Comparison of ENCODE assay signal across 9 cellular contexts in the genomic region with DNA sequence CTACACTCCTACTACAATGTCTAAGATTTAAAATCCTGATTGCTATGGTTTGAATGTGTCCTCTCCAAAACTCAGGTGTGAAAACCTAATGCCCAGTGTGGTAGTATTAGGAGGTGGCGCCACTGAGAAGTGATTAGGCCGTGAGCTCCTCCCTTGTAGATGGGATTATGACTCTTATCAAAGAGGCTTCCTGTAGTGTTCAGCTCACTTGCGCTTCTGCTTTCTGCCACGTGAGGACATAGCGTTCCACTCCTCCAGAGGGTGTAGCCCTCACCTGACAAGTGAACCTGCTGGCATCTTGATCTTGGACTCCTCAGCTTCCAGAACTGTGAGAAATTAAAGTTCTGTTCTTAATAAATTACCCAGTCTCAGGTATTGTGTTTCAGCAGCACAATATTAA. TPM values are rescaled to one million over a fixed set of nuclear protein-coding genes. Genes with fewer than 3 reads are reported as not detected.
DNase-seq lines count a peak whose midpoint lies in the region; ATAC-seq and TF ChIP-seq lines count a peak whose summit lies in the region.
"Had no signal": no experiment of that assay in that cellular context is flagged by ENCODE, and none has a peak within 500 bp of the region (broad histone marks: within the 10 kb centered on the region; RNA-seq: fewer than 3 reads in every experiment).

No MANE protein-coding gene starts in this region.

- no peaks in the 10 kb centered on the region for H3K79me2 ChIP-seq in DND-41 (ENCODE audit: insufficient read depth, low read length)

- H3K4me3 Mint-ChIP-seq in nephron progenitor cell = no peak overlapping the region

- peaks cover 4% of the 10 kb centered on the region for H3K27me3 ChIP-seq in DND-41 (ENCODE audit: insufficient read depth, low read length, poor library complexity)

- H3K9ac ChIP-seq in DND-41 (ENCODE audit: low read depth, low read length) = no peak overlapping the region

- H2AFZ ChIP-seq in DND-41 (ENCODE audit: low read depth, low read length) = no peak overlapping the region

- TF ChIP-seq CTCF in DND-41 (IDR thresholded peaks at IDR 0.05; ENCODE audit: borderline replicate concordance, extremely low read depth, low read length, poor library complexity, severe bottlenecking) (peak; percentile 21), nephron progenitor cell (IDR thresholded peaks at IDR 0.05) (no peak)

- ATAC-seq in DND-41 (ENCODE audit: insufficient read depth, low read depth) = no peak
- peak; percentile 46 for ATAC-seq in HG02610 (IDR thresholded peaks at IDR 0.05; ENCODE audit: unreplicated experiment)
- ATAC-seq in GM18873 (IDR thresholded peaks at IDR 0.05; ENCODE audit: low FRiP score, unreplicated experiment) = no peak

- H3K9me3 Mint-ChIP-seq in nephron progenitor cell = peaks cover 4% of the 10 kb centered on the region

- no peak for DNase-seq in DND-41
- DNase-seq in SW480 (ENCODE audit: low spot score) = peak; percentile 75
- peak; percentile 45 for DNase-seq in iPS-NIHi11 (ENCODE audit: low spot score)
- DNase-seq in SK-N-DZ (ENCODE audit: low spot score) = no peak
- no peak for DNase-seq in NCI-H2107 treated with DMSO at 0.1 percent for 48 hours (lab: John Stamatoyannopoulos, UW; ENCODE audit: unreplicated experiment)
- no peak for DNase-seq in nephron progenitor cell

- H3K4me1 Mint-ChIP-seq in nephron progenitor cell = peaks cover 8% of the 10 kb centered on the region

- H3K36me3 ChIP-seq in DND-41 (ENCODE audit: insufficient read depth, low read length) = no peaks in the 10 kb centered on the region
- H3K36me3 ChIP-seq: cardiac muscle cell had no signal

- no peak overlapping the region for H3K27ac Mint-ChIP-seq in nephron progenitor cell

- no peak overlapping the region for H3K4me3 ChIP-seq in DND-41 (ENCODE audit: low read depth in 1 of 2, low read length in 2 of 2)
- H3K4me3 ChIP-seq: cardiac muscle cell had no signal

- no peak overlapping the region for H3K4me2 ChIP-seq in DND-41 (ENCODE audit: insufficient read depth, low read length)

- no peaks in the 10 kb centered on the region for H3K36me3 Mint-ChIP-seq in nephron progenitor cell (ENCODE audit: low read depth)

- no peaks in the 10 kb centered on the region for H3K9me3 ChIP-seq in DND-41 (ENCODE audit: insufficient read depth, low read length, severe bottlenecking)

- H3K27ac ChIP-seq in DND-41 (ENCODE audit: low read length) = no peak overlapping the region
- H3K27ac ChIP-seq: cardiac muscle cell had no signal

- H3K4me1 ChIP-seq in DND-41 (ENCODE audit: insufficient read depth, low read length) = no peaks in the 10 kb centered on the region

- H4K20me1 ChIP-seq in DND-41 (ENCODE audit: insufficient read depth, low read length) = no peaks in the 10 kb centered on the region

- H3K27me3 Mint-ChIP-seq in nephron progenitor cell (ENCODE audit: low read depth, poor library complexity) = peaks cover 3% of the 10 kb centered on the region

RNA-seq across cellular contexts. Expression of gene WHRN, which starts 33.0 kb away (rescaled TPM):
- polyA plus RNA-seq in SK-N-DZ (2014; cell fraction: cytosol; rRNA removed) = 0.08 and 0.09 TPM in 2 replicates
- 0.64 and 0.78 TPM in 2 replicates for polyA plus RNA-seq in SK-N-DZ (2014; cell fraction: nucleus; rRNA removed)

RNA-seq across cellular contexts. Expression of gene ATP6V1G1, which starts 49.3 kb away (rescaled TPM):
- 290 TPM in 2 replicates for polyA plus RNA-seq in SK-N-DZ (2014; cell fraction: cytosol; rRNA removed)
- 198 and 209 TPM in 2 replicates for polyA plus RNA-seq in SK-N-DZ (2014; cell fraction: nucleus; rRNA removed)

Comparison
In these comparisons a context has a peak if more than half of its experiments do, and no peak if none do; other contexts are left out.
1. DNase-seq: peak in SW480 (single experiment) and iPS-NIHi11 (single experiment); none in DND-41 (single experiment), SK-N-DZ (single experiment), NCI-H2107 treated with DMSO at 0.1 percent for 48 hours (single experiment) and nephron progenitor cell (single experiment).